In genomic region chr7:36141351-36141750, GRCh38 we compare ENCODE assay signal across 28 cellular contexts.
"Had no signal": no experiment of that assay in that cellular context is flagged by ENCODE, and none has a peak within 500 bp of the region (broad histone marks: within the 10 kb centered on the region; RNA-seq: fewer than 3 reads in every experiment).

No MANE protein-coding gene starts in this region.

- H2AFZ ChIP-seq: neural progenitor cell, parathyroid adenoma had no signal

- H3K4me2 ChIP-seq: neural progenitor cell, smooth muscle cell had no signal

- H3K79me2 ChIP-seq: parathyroid adenoma had no signal

- H3K9ac ChIP-seq: neural progenitor cell, parathyroid adenoma had no signal

- FAIRE-seq: urothelium cell line had no signal

- H3K4me1 ChIP-seq: neural progenitor cell, parathyroid adenoma, psoas muscle, sigmoid colon, thyroid gland, tibial nerve, vagina had no signal

- H3K27ac ChIP-seq: neural progenitor cell, parathyroid adenoma, psoas muscle, sigmoid colon, spleen, suprapubic skin, thoracic aorta, thyroid gland, tibial nerve, upper lobe of left lung, vagina had no signal

- DNase-seq: naive thymus-derived CD4-positive, alpha-beta T cell; natural killer cell; posterior cingulate gyrus; psoas muscle; right cardiac atrium; sigmoid colon; spleen; stimulated activated CD4-positive, alpha-beta T cell treated with anti-CD3 and anti-CD28 coated beads, Interleukin-12 subunit alpha, Interleukin-12 subunit beta, amount 100 ng/mL, for 4 hours; stimulated activated CD4-positive, alpha-beta T cell treated with anti-CD3 and anti-CD28 coated beads, Interleukin-1b, Interleukin-23, amount 100 ng/mL, for 48 hours; stimulated activated CD4-positive, alpha-beta T cell treated with anti-CD3 and anti-CD28 coated beads, Interleukin-4, amount 100 ng/mL, for 1 hour; stimulated activated CD4-positive, alpha-beta T cell treated with anti-CD3 and anti-CD28 coated beads, Interleukin-4, amount 100 ng/mL, for 4 hours; stimulated activated CD8-positive, alpha-beta memory T cell treated with anti-CD3 and anti-CD28 coated beads, Interleukin-4, amount 100 ng/mL, for 48 hours; stimulated activated naive CD4-positive, alpha-beta T cell; stimulated activated naive CD8-positive, alpha-beta T cell treated with anti-CD3 and anti-CD28 coated beads, Interleukin-15, amount 100 ng/mL, for 72 hours; stimulated activated naive CD8-positive, alpha-beta T cell treated with anti-CD3 and anti-CD28 coated beads, Interleukin-15, Interleukin-2, amounts not matched to agents 100 U/mL and 50 U/mL, for 24 hours; substantia nigra; thyroid gland; trophoblast cell; upper lobe of left lung had no signal

- ATAC-seq: naive thymus-derived CD4-positive, alpha-beta T cell; natural killer cell; psoas muscle; right cardiac atrium; stimulated activated memory B cell treated with anti-CD40 and anti-IgM and Interleukin-4, amounts not matched to agents 10 μg/mL and 1 μg/mL and 100 μg/mL, for 72 hours; stimulated activated naive CD8-positive, alpha-beta T cell treated with anti-CD3 and anti-CD28 coated beads, Interleukin-15, amount 100 ng/mL, for 72 hours; stimulated activated naive CD8-positive, alpha-beta T cell treated with anti-CD3 and anti-CD28 coated beads, Interleukin-15, Interleukin-2, amounts not matched to agents 100 U/mL and 50 U/mL, for 24 hours had no signal

- H3K9me3 ChIP-seq: psoas muscle, sigmoid colon, suprapubic skin, thoracic aorta, thyroid gland, vagina had no signal

- H3K27me3 ChIP-seq: neural progenitor cell, sigmoid colon, spleen, suprapubic skin, thyroid gland, tibial nerve, upper lobe of left lung, vagina had no signal

- H3K4me3 ChIP-seq: neural progenitor cell, psoas muscle, sigmoid colon, smooth muscle cell, spleen, suprapubic skin, thoracic aorta, thyroid gland, tibial nerve, upper lobe of left lung, vagina had no signal

- H3K36me3 ChIP-seq: sigmoid colon, spleen, suprapubic skin, thoracic aorta, thyroid gland, tibial nerve, upper lobe of left lung, vagina had no signal
